8 cellular contexts compared by ENCODE assay signal in genomic region chr1:32538887-32539583, GRCh38.
DNase-seq lines count a peak whose midpoint lies in the region; ATAC-seq and TF ChIP-seq lines count a peak whose summit lies in the region.

Gene ZBTB8A, plus strand, starts transcription at chr1:32539427. Its CDS starts 53,505 bp downstream, at chr1:32592932.

- no peaks in the 10 kb centered on the region for H3K9me3 ChIP-seq in Loucy (ENCODE audit: insufficient read depth, low read depth, low read length)

- H3K9ac ChIP-seq in Loucy (ENCODE audit: low read depth, low read length, poor library complexity, severe bottlenecking) = peak within 1 kb of the TSS; percentile 90

- peak within 1 kb of the TSS; percentile 90 for H2AFZ ChIP-seq in Loucy (ENCODE audit: low read length)

- peak within 1 kb of the TSS; percentile 23 for H3K27ac ChIP-seq in layer of hippocampus (ENCODE audit: low read depth, low read length)

- H4K20me1 ChIP-seq in Loucy (ENCODE audit: insufficient read depth, low read length, poor library complexity, severe bottlenecking) = no peaks in the 10 kb centered on the region

- H3K27me3 ChIP-seq in Loucy (ENCODE audit: insufficient read depth, low read length, poor library complexity, severe bottlenecking) = no peaks in the 10 kb centered on the region
- H3K27me3 ChIP-seq in layer of hippocampus (ENCODE audit: control insufficient read depth, insufficient read depth, low read length) = no peaks in the 10 kb centered on the region

- H3K9me2 ChIP-seq in Loucy (replicated peaks; ENCODE audit: low read depth, low read length) = no peaks in the 10 kb centered on the region

- H3F3A ChIP-seq in Loucy (ENCODE audit: low read depth) = peaks cover 7% of the 10 kb centered on the region; the same call in 1 of the 2 replicates

- no peak for ATAC-seq in GM21576 (IDR thresholded peaks at IDR 0.05; ENCODE audit: unreplicated experiment)
- ATAC-seq in GM18519 (IDR thresholded peaks at IDR 0.05; ENCODE audit: low FRiP score, unreplicated experiment) = no peak

- peaks cover 61% of the 10 kb centered on the region for H3K4me1 ChIP-seq in Loucy (ENCODE audit: insufficient read depth, low read length, poor library complexity, severe bottlenecking)

- peak; percentile 69 for DNase-seq in EH (ENCODE audit: low read depth)
- DNase-seq in SW 1271 (lab: John Stamatoyannopoulos, UW) = peak; percentile 39 to 84
- peak; percentile 62 for DNase-seq in dedifferentiated amniotic fluid mesenchymal stem cell (ENCODE audit: extremely low spot score)
- DNase-seq in stimulated activated CD4-positive, alpha-beta T cell treated with anti-CD3 and anti-CD28 coated beads, Interleukin-4, amount 100 ng/mL, for 24 hours = peak; percentile 6

- no peaks in the 10 kb centered on the region for H3K36me3 ChIP-seq in Loucy (ENCODE audit: insufficient read depth, low read length)

- no peak for TF ChIP-seq CTCF in Loucy (conservative IDR thresholded peaks at IDR 0.05; ENCODE audit: low read length)

- peak within 1 kb of the TSS; percentile 100 for H3K4me3 ChIP-seq in Loucy (ENCODE audit: low read length, poor library complexity, severe bottlenecking)

- H3K4me2 ChIP-seq in Loucy (ENCODE audit: low read depth, low read length, poor library complexity, severe bottlenecking) = peak within 1 kb of the TSS; percentile 96

- peaks cover 40% of the 10 kb centered on the region for H3K79me2 ChIP-seq in Loucy (ENCODE audit: insufficient read depth, low read length)

Comparison
In these comparisons a context has a peak if more than half of its experiments do, and no peak if none do; other contexts are left out.
1. DNase-seq: peak in every context shown above with its lines; median percentile 69 in EH; 62 in dedifferentiated amniotic fluid mesenchymal stem cell; 62 in SW 1271; 6 in stimulated activated CD4-positive, alpha-beta T cell treated with anti-CD3 and anti-CD28 coated beads, Interleukin-4, amount 100 ng/mL, for 24 hours.